Comparison of ENCODE assay signal across 36 cellular contexts in genomic region chr16:10849736-10850477, GRCh38. TPM values are rescaled to one million over a fixed set of nuclear protein-coding genes. Genes with fewer than 3 reads are reported as not detected.
"Had no signal": no experiment of that assay in that cellular context is flagged by ENCODE, and none has a peak within 500 bp of the region (broad histone marks: within the 10 kb centered on the region; RNA-seq: fewer than 3 reads in every experiment).

No MANE protein-coding gene starts in this region.

- ATAC-seq: activated CD4-positive, CD25-positive, alpha-beta regulatory T cell treated with anti-CD3 and anti-CD28 coated beads, Interleukin-2, amount 50 U/mL, for 24 hours; activated T-cell treated with anti-CD3 and anti-CD28 coated beads, Interleukin-2, amount 50 U/mL, for 4 hours; Right ventricle myocardium inferior had no signal

- H3K4me2 ChIP-seq: PC-9 had no signal

- H3K4me1 ChIP-seq: ascending aorta had no signal

- H3K36me3 ChIP-seq: ascending aorta, WERI-Rb-1 had no signal

- H3K27ac ChIP-seq: ascending aorta, PC-9, RWPE1, WERI-Rb-1 had no signal

- H3K4me3 ChIP-seq: ascending aorta, PC-9 had no signal

- H3K9me3 ChIP-seq: ascending aorta had no signal

- DNase-seq: activated CD4-positive, alpha-beta memory T cell treated with anti-CD3 and anti-CD28 coated beads for 36 hours; activated CD4-positive, alpha-beta T cell treated with anti-CD3 and anti-CD28 coated beads for 4 hours; activated CD4-positive, alpha-beta T cell treated with anti-CD3 and anti-CD28 coated beads, Interleukin-2, amount 50 U/mL, for 1 hour; activated CD8-positive, alpha-beta memory T cell treated with anti-CD3 and anti-CD28 coated beads, Interleukin-2, amount 50 U/mL, for 4 hours; activated naive CD4-positive, alpha-beta T cell treated with Interleukin-2 at 50 U/mL for 16 hours; activated naive CD8-positive, alpha-beta T cell treated with anti-CD3 and anti-CD28 coated beads, Interleukin-2, amount 10 ng/mL, durations not matched to agents 7 days and 5 days; activated T-cell treated with anti-CD3 and anti-CD28 coated beads for 4 hours; activated T-cell treated with anti-CD3 and anti-CD28 coated beads, Interleukin-2, amount 50 U/mL, for 4 hours; amygdala; caudate nucleus; cerebellar nuclear complex; Karpas-422; KBM-7; MM.1S; MV-4-11; NCI-H1092; NCI-H146; NCI-H187; NCI-H2029 treated with DMSO at 0.1 percent for 48 hours; NCI-H2107; NCI-H2171; NCI-H510A; NCI-H748 treated with DMSO at 0.1 percent for 48 hours; NK-92 treated with Interleukin-12 subunit alpha and Interleukin-12 subunit beta, amount 100 ng/mL, for 24 hours; PC-9; SIG-M5; SW 1271; T-helper 1 cell; T-helper 2 cell; T-helper 9 cell; WERI-Rb-1 had no signal

- H3K27me3 ChIP-seq: ascending aorta had no signal

- H2AFZ ChIP-seq: PC-9 had no signal

RNA-seq across cellular contexts. Expression of gene TVP23A, which starts 31.3 kb away (rescaled TPM):
- total RNA-seq: activated CD4-positive, alpha-beta memory T cell treated with anti-CD3 and anti-CD28 coated beads for 36 hours; activated naive CD8-positive, alpha-beta T cell treated with anti-CD3 and anti-CD28 coated beads, Interleukin-2, amount 10 ng/mL, durations not matched to agents 7 days and 5 days; activated T-helper 1 cell treated with anti-CD3 and anti-CD28 coated beads, Interleukin-12 subunit alpha, Interleukin-12 subunit beta, Interleukin-2, Interleukin-4 antibody, amounts not matched to agents 30 ng/mL and 10 ng/mL and 1 ng/mL, durations not matched to agents 14 hours and 24 hours and 36 hours; ascending aorta; PC-9 had no signal
